In the genomic region with DNA sequence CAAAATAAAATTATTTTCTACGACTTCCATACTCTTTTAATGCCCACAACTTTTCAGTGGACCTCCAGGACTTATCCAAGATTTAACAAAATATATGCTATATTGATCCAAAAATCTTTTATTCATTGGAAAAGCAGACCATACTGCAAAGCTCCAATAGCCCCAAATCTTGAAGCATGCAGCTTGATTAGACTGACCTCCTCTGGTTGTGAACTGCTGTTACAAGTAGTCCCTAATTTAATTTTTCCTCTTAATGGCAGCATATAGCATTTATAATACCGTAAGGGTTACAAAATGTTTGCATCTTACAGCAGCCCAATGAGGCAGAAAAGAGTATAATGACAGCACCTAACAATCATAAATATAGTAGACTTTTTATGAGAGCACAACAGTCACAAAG, we compare ENCODE assay signal across 11 cellular contexts. TPM values are rescaled to one million over a fixed set of nuclear protein-coding genes. Genes with fewer than 3 reads are reported as not detected.
A peak's percentile ranks its signal among the peaks of the same experiment; 100 is the strongest.
DNase-seq lines count a peak whose midpoint lies in the region; ATAC-seq, FAIRE-seq and TF ChIP-seq lines count a peak whose summit lies in the region.
"Had no signal": no experiment of that assay in that cellular context is flagged by ENCODE, and none has a peak within 500 bp of the region (broad histone marks: within the 10 kb centered on the region; RNA-seq: fewer than 3 reads in every experiment).

No MANE protein-coding gene starts in this region.

- H3K27ac ChIP-seq in Peyer's patch, result no peak overlapping the region
- H3K27ac ChIP-seq: psoas muscle had no signal

- H3K4me3 ChIP-seq in GM12875 (ENCODE audit: low read depth, low read length), result no peak overlapping the region
- no peak overlapping the region for H3K4me3 ChIP-seq in Peyer's patch
- no peak overlapping the region for H3K4me3 ChIP-seq in fibroblast of mammary gland (ENCODE audit: control insufficient read depth, low read depth, low read length)
- H3K4me3 ChIP-seq in HAP-1, result no peak overlapping the region
- H3K4me3 ChIP-seq: psoas muscle had no signal

- no peak for FAIRE-seq in urothelium cell line (lab: Jason Lieb, UNC)

- TF ChIP-seq CTCF in AG09319 (IDR thresholded peaks at IDR 0.05; ENCODE audit: low read depth, low read length) (peak; percentile 34), GM12875 (IDR thresholded peaks at IDR 0.05; ENCODE audit: borderline replicate concordance, insufficient read depth, low read depth, low read length) (peak; percentile 28; the same call in 1 of the 2 replicates), Peyer's patch (IDR thresholded peaks at IDR 0.05) (peak in 4 of 6 experiments; percentile 8 to 15 (median 10)), fibroblast of mammary gland (conservative IDR thresholded peaks at IDR 0.05; ENCODE audit: control insufficient read depth, insufficient read depth, low read depth, low read length) (peak; percentile 67)

- in situ Hi-C loops in HAP-1 (cut with MboI; ENCODE audit: low sequenced_read_pairs), result no loop called here

- H3K4me1 ChIP-seq in Peyer's patch (no peaks in the 10 kb centered on the region), HAP-1 (no peaks in the 10 kb centered on the region)
- H3K4me1 ChIP-seq: psoas muscle had no signal

- no peak for DNase-seq in AG09319 (ENCODE audit: extremely low read depth, low read depth)
- DNase-seq in Peyer's patch, result no peak
- DNase-seq in fibroblast of mammary gland (ENCODE audit: low read depth), result peak; percentile 57
- DNase-seq in DMS114 treated with DMSO at 0.1 percent for 48 hours (lab: John Stamatoyannopoulos, UW; ENCODE audit: unreplicated experiment), result no peak
- no peak for DNase-seq in urothelium cell line (ENCODE audit: low spot score)
- DNase-seq in HAP-1 (ENCODE audit: low spot score in 2 of 2), result no peak
- DNase-seq: hypothalamus; psoas muscle; stimulated activated naive CD4-positive, alpha-beta T cell treated with Interleukin-2 at 50 U/mL for 16 hours had no signal

- H3K27me3 ChIP-seq in Peyer's patch (no peaks in the 10 kb centered on the region), HAP-1 (ENCODE audit: low read depth) (no peaks in the 10 kb centered on the region)

- H3K9me3 ChIP-seq in Peyer's patch (no peaks in the 10 kb centered on the region), HAP-1 (no peaks in the 10 kb centered on the region)
- H3K9me3 ChIP-seq: psoas muscle had no signal

- TF ChIP-seq POLR2A in Peyer's patch (IDR thresholded peaks at IDR 0.05), result no peak

- ATAC-seq in HG02981 (IDR thresholded peaks at IDR 0.05; ENCODE audit: unreplicated experiment), result no peak
- ATAC-seq: psoas muscle had no signal

- H3K36me3 ChIP-seq in Peyer's patch (peaks cover 0 to 85% (median 5%) of the 10 kb centered on the region in 3 donors), HAP-1 (replicated peaks) (peaks cover 75% of the 10 kb centered on the region)

RNA-seq across cellular contexts. Expression of gene PRG4, which starts 29.2 kb away (rescaled TPM):
- total RNA-seq in Peyer's patch, result not detected

RNA-seq across cellular contexts. Expression of gene TPR, which starts 49.8 kb away (rescaled TPM):
- 100 to 1,000 TPM in 2 of 4 donors, 10 to 100 TPM in 2; 81.1 to 138 (median 112) TPM for total RNA-seq in Peyer's patch

RNA-seq across cellular contexts. Expression of gene ODR4, which starts 50.4 kb away (rescaled TPM):
- total RNA-seq in Peyer's patch, result 10 to 100 TPM; 16.5 to 30.7 (median 23.8) TPM

Comparison
In these comparisons a context has a peak if more than half of its experiments do, and no peak if none do; other contexts are left out.
1. CTCF ChIP-seq: peak in every context shown above with its lines; median percentile 67 in fibroblast of mammary gland; 34 in AG09319; 28 in GM12875; 10 in Peyer's patch.